Comparison of ENCODE assay signal across 19 cellular contexts in the genomic region with DNA sequence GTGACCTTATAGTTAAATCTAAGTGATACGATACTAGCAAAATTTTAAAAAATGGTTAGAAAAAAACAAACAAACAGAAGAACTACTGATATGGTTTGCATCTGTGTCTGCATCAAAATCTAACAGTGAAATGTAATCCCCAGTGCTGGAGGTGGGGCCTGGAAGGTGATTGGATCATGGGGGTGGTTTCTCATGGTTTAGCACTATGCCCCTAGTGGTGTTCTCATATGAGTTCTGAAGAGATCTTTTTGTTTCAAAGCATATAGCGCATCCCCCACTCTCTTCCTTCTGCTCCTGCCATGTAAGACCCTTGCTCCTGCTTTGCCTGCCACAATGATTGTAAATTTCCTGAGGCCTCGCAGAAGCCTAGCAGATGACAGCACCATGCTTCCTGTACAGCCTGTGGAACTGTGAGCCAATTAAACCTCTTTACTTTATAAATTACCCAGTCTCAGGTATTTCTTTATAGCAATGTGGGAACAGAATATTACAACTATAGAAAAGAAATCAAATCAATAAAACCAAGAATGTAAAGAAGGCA. TPM values are rescaled to one million over a fixed set of nuclear protein-coding genes. Genes with fewer than 3 reads are reported as not detected.
A peak's percentile ranks its signal among the peaks of the same experiment; 100 is the strongest.
DNase-seq lines count a peak whose midpoint lies in the region; TF ChIP-seq lines count a peak whose summit lies in the region.
"Had no signal": no experiment of that assay in that cellular context is flagged by ENCODE, and none has a peak within 500 bp of the region (broad histone marks: within the 10 kb centered on the region; RNA-seq: fewer than 3 reads in every experiment).

No MANE protein-coding gene starts in this region.

- peaks cover 27% of the 10 kb centered on the region for H3K36me3 Mint-ChIP-seq in neural progenitor cell
- peaks cover 45% of the 10 kb centered on the region for H3K36me3 Mint-ChIP-seq in activated naive CD4-positive, alpha-beta T cell treated with anti-CD3 and anti-CD28 coated beads for 36 hours (ENCODE audit: low read depth)

- H3K27ac Mint-ChIP-seq in neural progenitor cell = no peak overlapping the region
- no peak overlapping the region for H3K27ac Mint-ChIP-seq in activated naive CD4-positive, alpha-beta T cell treated with anti-CD3 and anti-CD28 coated beads for 36 hours

- no peaks in the 10 kb centered on the region for H3K27me3 Mint-ChIP-seq in neural progenitor cell (ENCODE audit: insufficient read depth, low read depth)
- H3K27me3 Mint-ChIP-seq in activated naive CD4-positive, alpha-beta T cell treated with anti-CD3 and anti-CD28 coated beads for 36 hours (ENCODE audit: low read depth) = no peaks in the 10 kb centered on the region

- H3K9ac ChIP-seq in neural progenitor cell = no peak overlapping the region

- intact Hi-C loops in activated naive CD4-positive, alpha-beta T cell treated with anti-CD3 and anti-CD28 coated beads for 36 hours (cut with micrococcal nuclease) = no loop called here

- H3K4me3 ChIP-seq in astrocyte of the spinal cord (ENCODE audit: low read depth, low read length) = no peak overlapping the region
- H3K4me3 ChIP-seq in neural progenitor cell = no peak overlapping the region
- H3K4me3 ChIP-seq: SK-N-MC had no signal

- H3K9me3 ChIP-seq in neural progenitor cell (ENCODE audit: low read depth) = peaks cover 8% of the 10 kb centered on the region

- H3K9me3 Mint-ChIP-seq in neural progenitor cell = peaks cover 35% of the 10 kb centered on the region
- peaks cover 29% of the 10 kb centered on the region for H3K9me3 Mint-ChIP-seq in activated naive CD4-positive, alpha-beta T cell treated with anti-CD3 and anti-CD28 coated beads for 36 hours

- in situ Hi-C loops in astrocyte of the spinal cord (cut with HindIII; ENCODE audit: low sequenced_read_pairs) = no loop called here

- peaks cover 95% of the 10 kb centered on the region for H3K79me2 ChIP-seq in neural progenitor cell (ENCODE audit: low read depth)

- H3K4me1 ChIP-seq in neural progenitor cell = peaks cover 5% of the 10 kb centered on the region

- no peak overlapping the region for H3K4me3 Mint-ChIP-seq in neural progenitor cell
- H3K4me3 Mint-ChIP-seq in activated naive CD4-positive, alpha-beta T cell treated with anti-CD3 and anti-CD28 coated beads for 36 hours = no peak overlapping the region

- peaks cover 7% of the 10 kb centered on the region for H3K36me3 ChIP-seq in neural progenitor cell

- H3F3A ChIP-seq in neural progenitor cell (ENCODE audit: low read depth) = no peaks in the 10 kb centered on the region

- no peak overlapping the region for H3K27ac ChIP-seq in neural progenitor cell
- H3K27ac ChIP-seq: SK-N-MC had no signal

- no peaks in the 10 kb centered on the region for H4K20me1 ChIP-seq in neural progenitor cell (ENCODE audit: low read depth)

- DNase-seq in NCI-H82 (lab: John Stamatoyannopoulos, UW) (peak; percentile 16), NCI-H82 treated with DMSO at 0.1 percent for 48 hours (lab: John Stamatoyannopoulos, UW; ENCODE audit: unreplicated experiment) (no peak), M059J (ENCODE audit: low read depth) (peak; percentile 1), astrocyte of the spinal cord (ENCODE audit: low read depth, low spot score) (no peak), neural progenitor cell (ENCODE audit: low spot score) (no peak), AG08395 (ENCODE audit: low spot score) (no peak), OCI-M2 (lab: John Stamatoyannopoulos, UW; ENCODE audit: unreplicated experiment) (no peak)
- DNase-seq in activated naive CD4-positive, alpha-beta T cell treated with anti-CD3 and anti-CD28 coated beads for 36 hours = no peak
- DNase-seq: activated CD4-positive, alpha-beta T cell treated with anti-CD3 and anti-CD28 coated beads for 4 hours; aorta; C1 segment of cervical spinal cord; cerebellar nuclear complex; foreskin fibroblast; midbrain; MV-4-11; NCI-H2081 treated with DMSO at 0.1 percent for 48 hours; NCI-H524 treated with DMSO at 0.1 percent for 48 hours; T1000 had no signal

- CTCF ChIA-PET in activated naive CD4-positive, alpha-beta T cell treated with anti-CD3 and anti-CD28 coated beads for 36 hours (lab: Charles Lee) = no interaction called here

- no peak overlapping the region for H3K4me2 ChIP-seq in neural progenitor cell

- peaks cover 14% of the 10 kb centered on the region for H3K4me1 Mint-ChIP-seq in neural progenitor cell
- H3K4me1 Mint-ChIP-seq in activated naive CD4-positive, alpha-beta T cell treated with anti-CD3 and anti-CD28 coated beads for 36 hours (ENCODE audit: low read depth) = peaks cover 50% of the 10 kb centered on the region

- H2AFZ ChIP-seq in neural progenitor cell (replicated peaks) = no peak overlapping the region

- H3K27me3 ChIP-seq in neural progenitor cell = no peaks in the 10 kb centered on the region

- TF ChIP-seq CTCF in astrocyte of the spinal cord (IDR thresholded peaks at IDR 0.05; ENCODE audit: low read depth, low read length) (peak; percentile 5), neural progenitor cell (IDR thresholded peaks at IDR 0.05) (peak; percentile 6)

RNA-seq across cellular contexts. Expression of gene FBXL4, which starts 5.4 kb away (rescaled TPM):
- 8.8 and 9.6 TPM in 2 replicates for total RNA-seq in M059J (2014; rRNA removed; shearing (Covaris generic))
- 17.4 and 18.3 TPM in 2 replicates for total RNA-seq in neural progenitor cell (ENCODE audit: low replicate concordance)
- 10 to 100 TPM; 16.3 to 16.7 TPM for total RNA-seq in activated naive CD4-positive, alpha-beta T cell treated with anti-CD3 and anti-CD28 coated beads for 36 hours

Comparison
In these comparisons a context has a peak if more than half of its experiments do, and no peak if none do; other contexts are left out.
1. DNase-seq: peak in NCI-H82 (single experiment) and M059J (single experiment); none in NCI-H82 treated with DMSO at 0.1 percent for 48 hours (single experiment), astrocyte of the spinal cord (single experiment), neural progenitor cell (single experiment), AG08395 (single experiment), activated naive CD4-positive, alpha-beta T cell treated with anti-CD3 and anti-CD28 coated beads for 36 hours (single experiment) and OCI-M2 (single experiment).